In the genomic region with DNA sequence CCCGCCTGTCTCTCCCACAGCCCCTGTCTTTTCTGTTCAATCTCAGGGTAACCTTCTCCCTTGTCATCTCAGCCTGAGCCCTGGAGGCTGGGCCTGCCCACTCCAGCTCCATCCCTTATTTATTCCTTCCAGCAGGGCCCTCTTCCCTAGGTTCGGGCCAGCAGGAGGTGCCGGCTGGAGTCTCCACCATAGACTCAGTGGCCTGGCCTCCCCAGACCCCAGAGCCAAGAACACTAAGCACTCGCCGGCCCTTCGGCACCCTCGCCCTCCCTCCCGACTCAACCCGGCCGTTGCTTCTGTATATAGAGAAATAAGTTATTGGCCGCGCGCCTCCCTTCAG, we compare ENCODE assay signal across 9 cellular contexts. TPM values are rescaled to one million over a fixed set of nuclear protein-coding genes. Genes with fewer than 3 reads are reported as not detected.
DNase-seq lines count a peak whose midpoint lies in the region; TF ChIP-seq lines count a peak whose summit lies in the region.
"Had no signal": no experiment of that assay in that cellular context is flagged by ENCODE, and none has a peak within 500 bp of the region (broad histone marks: within the 10 kb centered on the region; RNA-seq: fewer than 3 reads in every experiment).

No MANE protein-coding gene starts in this region.

- peaks cover 25% of the 10 kb centered on the region for H3K4me1 ChIP-seq in BLaER1

- CTCF ChIA-PET in RWPE1 (lab: Yijun Ruan, JAX): no interaction called here

- DNase-seq in RWPE1 (ENCODE audit: low spot score) (no peak), epithelial cell of esophagus (ENCODE audit: low read depth) (no peak), neural crest cell (ENCODE audit: low read depth, low spot score) (no peak), NCI-H2171 treated with DMSO at 0.1 percent for 48 hours (lab: John Stamatoyannopoulos, UW) (no peak), Kasumi-1 (lab: John Stamatoyannopoulos, UW) (no peak), LoVo (ENCODE audit: low spot score) (no peak), NCI-H1694 (lab: John Stamatoyannopoulos, UW) (no peak)

- no peaks in the 10 kb centered on the region for H3K9me3 Mint-ChIP-seq in neural crest cell

- no peaks in the 10 kb centered on the region for H3K27me3 ChIP-seq in BLaER1

- peaks cover 6% of the 10 kb centered on the region for H3K36me3 Mint-ChIP-seq in neural crest cell (ENCODE audit: low read depth)

- peak overlapping the region; percentile 98 for H3K4me2 ChIP-seq in BLaER1

- peaks cover 59% of the 10 kb centered on the region for H3K36me3 ChIP-seq in BLaER1

- H3K4me3 Mint-ChIP-seq in neural crest cell: peak overlapping the region; percentile 93

- H3K4me1 Mint-ChIP-seq in neural crest cell: peaks cover 25% of the 10 kb centered on the region

- H3K9ac ChIP-seq in BLaER1: peak overlapping the region; percentile 69

- peaks cover 5% of the 10 kb centered on the region for H3K27me3 Mint-ChIP-seq in neural crest cell (ENCODE audit: low read depth)

- H3K9me3 ChIP-seq in BLaER1: no peaks in the 10 kb centered on the region

- TF ChIP-seq CTCF in RWPE1 (conservative IDR thresholded peaks at IDR 0.05; ENCODE audit: low read depth) (no peak), epithelial cell of esophagus (IDR thresholded peaks at IDR 0.05; ENCODE audit: insufficient read depth, low read depth, low read length, missing control alignments) (no peak), neural crest cell (conservative IDR thresholded peaks at IDR 0.05) (no peak)

- H3K27ac Mint-ChIP-seq in neural crest cell (ENCODE audit: unreplicated experiment): peak overlapping the region; percentile 86

- H3K27ac ChIP-seq in BLaER1: peak overlapping the region; percentile 63
- H3K27ac ChIP-seq in RWPE1: peak overlapping the region; percentile 95

- POLR2A ChIA-PET in RWPE1 (lab: Yijun Ruan, JAX; ENCODE audit: low non-redundant PET): interaction anchor here (0.7 kb wide), 1 partner anchor 1753 kb away, joined by 3 read pairs; no protein-coding TSS in a partner anchor

- H4K20me1 ChIP-seq in BLaER1: peaks cover 35% of the 10 kb centered on the region

- H3K4me3 ChIP-seq in BLaER1 (peak overlapping the region; percentile 81), epithelial cell of esophagus (ENCODE audit: low read length) (peak overlapping the region; percentile 98)

RNA-seq across cellular contexts. Expression of a gene that starts 1.4 kb away (rescaled TPM):
- 114 and 116 TPM in 2 replicates for total RNA-seq in neural crest cell

RNA-seq across cellular contexts. Expression of a gene that starts 9.5 kb away (rescaled TPM):
- 64.5 and 70.8 TPM in 2 replicates for total RNA-seq in neural crest cell

RNA-seq across cellular contexts. Expression of a gene that starts 11.0 kb away (rescaled TPM):
- 44.6 and 46.0 TPM in 2 replicates for total RNA-seq in neural crest cell

RNA-seq across cellular contexts. Expression of a gene that starts 21.9 kb away (rescaled TPM):
- total RNA-seq in neural crest cell: 59.4 and 60.9 TPM in 2 replicates

RNA-seq across cellular contexts. Expression of a gene that starts 24.7 kb away (rescaled TPM):
- total RNA-seq in neural crest cell: 0.57 and 1.0 TPM in 2 replicates
- total RNA-seq: ureter had no signal
